Comparison of ENCODE assay signal across 10 cellular contexts in the genomic region with DNA sequence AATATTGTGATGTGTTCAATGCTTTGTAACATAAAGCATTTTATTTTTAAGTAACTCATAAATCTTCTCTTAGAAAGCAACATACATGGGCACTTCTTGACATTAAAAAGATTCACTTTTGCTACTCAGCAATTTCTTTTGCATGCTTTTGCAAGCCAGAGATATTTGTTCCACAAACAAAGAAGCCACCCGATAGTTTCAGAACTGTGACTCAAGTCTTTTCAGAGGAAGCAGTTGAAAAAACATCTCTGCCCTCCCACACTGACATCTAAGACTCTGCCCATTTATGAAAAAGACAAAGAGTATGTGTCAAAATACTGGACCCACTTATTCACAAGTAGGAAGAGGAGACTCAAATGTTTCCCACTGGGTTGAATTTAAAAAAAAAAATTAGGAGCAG. TPM values are rescaled to one million over a fixed set of nuclear protein-coding genes. Genes with fewer than 3 reads are reported as not detected.
A peak's percentile ranks its signal among the peaks of the same experiment; 100 is the strongest.
DNase-seq lines count a peak whose midpoint lies in the region; ATAC-seq, FAIRE-seq and TF ChIP-seq lines count a peak whose summit lies in the region.
"Had no signal": no experiment of that assay in that cellular context is flagged by ENCODE, and none has a peak within 500 bp of the region (broad histone marks: within the 10 kb centered on the region; RNA-seq: fewer than 3 reads in every experiment).

No MANE protein-coding gene starts in this region.

- H3K4me1 Mint-ChIP-seq in T-helper 17 cell: peaks cover 26% of the 10 kb centered on the region

- DNase-seq in GM13977 (ENCODE audit: low spot score) (peak; percentile 28), T-helper 17 cell (no peak), endothelial cell of umbilical vein (ENCODE audit: low read depth, low spot score) (peak; percentile 73), spleen (no peak), HPDE6-E6E7 (ENCODE audit: extremely low spot score) (no peak), KBM-7 (no peak), putamen (ENCODE audit: low spot score) (no peak)
- DNase-seq: activated B cell treated with CpG ODN at 0.5 μM for 24 hours, cerebellar nuclear complex, occipital lobe had no signal

- no peak overlapping the region for H2AFZ ChIP-seq in endothelial cell of umbilical vein (ENCODE audit: low read depth, low read length)

- H3K4me1 ChIP-seq in endothelial cell of umbilical vein (ENCODE audit: control insufficient read depth, extremely low read depth, insufficient read depth, low read length) (peaks cover 44% of the 10 kb centered on the region), spleen (peaks cover 31 to 100% (median 67%) of the 10 kb centered on the region in 6 donors)

- TF ChIP-seq CTCF in GM13977 (IDR thresholded peaks at IDR 0.05; ENCODE audit: extremely low read depth, insufficient read depth, missing control alignments): no peak
- no peak for TF ChIP-seq CTCF in endothelial cell of umbilical vein (IDR thresholded peaks at IDR 0.05; ENCODE audit: extremely low read depth in 1 of 2, insufficient read depth in 1 of 2, low read depth in 1 of 2, low read length in 2 of 2)
- TF ChIP-seq CTCF in spleen (IDR thresholded peaks at IDR 0.05 in 8 of 11, conservative IDR thresholded peaks at IDR 0.05 in 3 of 11): no peak

- peaks cover 0 to 6% of the 10 kb centered on the region in 2 experiments for H3K36me3 ChIP-seq in endothelial cell of umbilical vein (ENCODE audit: control insufficient read depth in 2 of 2, extremely low read depth in 1 of 2, insufficient read depth in 2 of 2, low read length in 2 of 2)
- peaks cover 0 to 61% (median 13%) of the 10 kb centered on the region in 6 donors for H3K36me3 ChIP-seq in spleen

- H3K4me3 Mint-ChIP-seq in T-helper 17 cell: no peak overlapping the region
- H3K4me3 Mint-ChIP-seq: activated B cell treated with CpG ODN at 0.5 μM for 24 hours had no signal

- in situ Hi-C loops in GM13977 (cut with MboI; ENCODE audit: low pct_unique_long_range_greater_than_20kb, low sequenced_read_pairs, unreplicated experiment) (no loop called here), KBM-7 (cut with MboI; ENCODE audit: low pct_unique_long_range_greater_than_20kb, low sequenced_read_pairs) (no loop called here)

- H3K9me3 ChIP-seq in T-helper 17 cell (ENCODE audit: control insufficient read depth, low read length, poor library complexity, severe bottlenecking) (no peaks in the 10 kb centered on the region), endothelial cell of umbilical vein (replicated peaks; ENCODE audit: control insufficient read depth, insufficient read depth, low read length) (no peaks in the 10 kb centered on the region), spleen (no peaks in the 10 kb centered on the region)

- H3K9me1 ChIP-seq in endothelial cell of umbilical vein (replicated peaks; ENCODE audit: control insufficient read depth, extremely low read depth, insufficient read depth, low read length): no peaks in the 10 kb centered on the region

- H3K9ac ChIP-seq in endothelial cell of umbilical vein (replicated peaks; ENCODE audit: extremely low read depth, insufficient read depth, low read length): no peak overlapping the region

- H3K4me2 ChIP-seq in endothelial cell of umbilical vein (ENCODE audit: insufficient read depth, low read length): peak overlapping the region; percentile 38

- H3K79me2 ChIP-seq in endothelial cell of umbilical vein (ENCODE audit: control insufficient read depth, insufficient read depth, low read length): peaks cover 34% of the 10 kb centered on the region

- dilution Hi-C loops in endothelial cell of umbilical vein (cut with MboI; ENCODE audit: extremely low pct_ligation_motif_present, low sequenced_read_pairs): no loop called here

- CTCF ChIA-PET in endothelial cell of umbilical vein (lab: Charles Lee): interaction anchor here (2.4 to 2.6 kb wide), 2 partner anchors 7 to 155 kb away, joined by 8 to 12 read pairs; a partner anchor contains a TSS

- peaks cover 9% of the 10 kb centered on the region for H3K36me3 Mint-ChIP-seq in T-helper 17 cell (ENCODE audit: low read depth)

- FAIRE-seq in endothelial cell of umbilical vein (lab: Jason Lieb, UNC): no peak

- H4K20me1 ChIP-seq in endothelial cell of umbilical vein (replicated peaks; ENCODE audit: control insufficient read depth, extremely low read depth, insufficient read depth, low read length): no peaks in the 10 kb centered on the region

- ATAC-seq in T-helper 17 cell: no peak

- intact Hi-C loops in endothelial cell of umbilical vein (cut with micrococcal nuclease): no loop called here
- intact Hi-C loops in spleen (cut with DNase I; ENCODE audit: low total_unique reads): no loop called here

- TF ChIP-seq POLR2A in endothelial cell of umbilical vein (IDR thresholded peaks at IDR 0.05; ENCODE audit: low read depth, low read length) (no peak), spleen (IDR thresholded peaks at IDR 0.05) (no peak)

- H3K27me3 ChIP-seq in endothelial cell of umbilical vein (ENCODE audit: control insufficient read depth in 2 of 2, insufficient read depth in 2 of 2, low read length in 2 of 2): no peaks in the 10 kb centered on the region
- no peaks in the 10 kb centered on the region for H3K27me3 ChIP-seq in spleen (replicated peaks in 1 of 7)

- no peaks in the 10 kb centered on the region for H3K27me3 Mint-ChIP-seq in T-helper 17 cell
- H3K27me3 Mint-ChIP-seq: activated B cell treated with CpG ODN at 0.5 μM for 24 hours had no signal

- H3K27ac ChIP-seq in endothelial cell of umbilical vein (ENCODE audit: insufficient read depth, low read depth, low read length): peak overlapping the region; percentile 46
- peak overlapping the region in 7 of 8 donors; percentile 5 to 70 (median 47) for H3K27ac ChIP-seq in spleen

- WGBS in spleen, 5 donors: 18 to 46% (median 34%) methylated on average over 1 of the region's 1 CpG

- POLR2A ChIA-PET in endothelial cell of umbilical vein (lab: Charles Lee): no interaction called here

- no TSS peak for BruUV-seq in endothelial cell of umbilical vein (replicated peaks; lab: Mats Ljungman, UMichigan)

- peak overlapping the region; percentile 1 for H3K27ac Mint-ChIP-seq in T-helper 17 cell
- H3K27ac Mint-ChIP-seq: activated B cell treated with CpG ODN at 0.5 μM for 24 hours had no signal

- no peak overlapping the region for H3K4me3 ChIP-seq in endothelial cell of umbilical vein (replicated peaks in 1 of 3; ENCODE audit: insufficient read depth in 1 of 3, low read depth in 1 of 3, low read length in 3 of 3)
- no peak overlapping the region for H3K4me3 ChIP-seq in spleen

TF ChIP-seq in endothelial cell of umbilical vein, 7 proteins besides CTCF, POLR2A, EP300 and RAD21:
- TF ChIP-seq JUN (IDR thresholded peaks at IDR 0.05; ENCODE audit: borderline replicate concordance, insufficient read depth, insufficient read length, low read depth) (peak; percentile 13), POLR2AphosphoS5 (IDR thresholded peaks at IDR 0.05; ENCODE audit: insufficient read depth, low read depth, low read length) (no peak), FOS (IDR thresholded peaks at IDR 0.05; ENCODE audit: borderline replicate concordance, insufficient read depth, low read length) (peak; percentile 28), GATA2 (IDR thresholded peaks at IDR 0.05; ENCODE audit: insufficient read depth, insufficient read length, low read depth, low read length) (no peak), EZH2 (IDR thresholded peaks at IDR 0.05; ENCODE audit: borderline replicate concordance, low read depth, low read length, severe bottlenecking) (no peak), MYC (IDR thresholded peaks at IDR 0.05; ENCODE audit: low read depth, low read length) (no peak)
- TF ChIP-seq, protein P1, sequence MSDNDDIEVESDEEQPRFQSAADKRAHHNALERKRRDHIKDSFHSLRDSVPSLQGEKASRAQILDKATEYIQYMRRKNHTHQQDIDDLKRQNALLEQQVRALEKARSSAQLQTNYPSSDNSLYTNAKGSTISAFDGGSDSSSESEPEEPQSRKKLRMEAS (IDR thresholded peaks at IDR 0.05; ENCODE audit: insufficient read depth, insufficient read length): no peak

RNA-seq across cellular contexts. Expression of a gene that starts 7.5 kb away (rescaled TPM):
- total RNA-seq in T-helper 17 cell: 10 to 100 TPM; 39.1 to 44.2 TPM
- total RNA-seq in endothelial cell of umbilical vein: 21.4 and 31.8 TPM in 2 replicates
- polyA plus RNA-seq in endothelial cell of umbilical vein: 8.1 and 9.2 TPM in 2 replicates
- 11.0 and 11.6 TPM in 2 replicates for polyA plus RNA-seq in endothelial cell of umbilical vein (2011; cell fraction: cytosol; rRNA removed)
- polyA plus RNA-seq in endothelial cell of umbilical vein (2011; cell fraction: nucleus; rRNA removed): 52.5 and 58.8 TPM in 2 replicates
- 21.9 and 23.1 TPM in 2 replicates for polyA plus RNA-seq in endothelial cell of umbilical vein (2012)
- polyA minus RNA-seq in endothelial cell of umbilical vein: 30.0 and 38.2 TPM in 2 replicates
- 7.4 TPM for polyA minus RNA-seq in endothelial cell of umbilical vein (2011; cell fraction: cytosol; rRNA and poly(A)+ RNA removed)
- 59.7 and 67.9 TPM in 2 replicates for polyA minus RNA-seq in endothelial cell of umbilical vein (2011; cell fraction: nucleus; rRNA and poly(A)+ RNA removed)
- total RNA-seq in spleen: 10 to 100 TPM; 35.9 to 75.6 (median 46.7) TPM
- polyA plus RNA-seq in spleen: 10 to 100 TPM; 11.0 to 12.8 (median 12.2) TPM

Comparison
In these comparisons a context has a peak if more than half of its experiments do, and no peak if none do; other contexts are left out.
1. DNase-seq: peak in GM13977 (single experiment) and endothelial cell of umbilical vein (single experiment); none in T-helper 17 cell (0 of 3), spleen (single experiment), HPDE6-E6E7 (single experiment), KBM-7 (single experiment) and putamen (single experiment).